Comparison of ENCODE assay signal across 8 cellular contexts in genomic region chr18:74497308-74497640, GRCh38.
DNase-seq lines count a peak whose midpoint lies in the region; ATAC-seq and TF ChIP-seq lines count a peak whose summit lies in the region.

No MANE protein-coding gene starts in this region.

- peak overlapping the region; percentile 99 for H3K27ac Mint-ChIP-seq in stimulated activated naive CD8-positive, alpha-beta T cell treated with anti-CD3 and anti-CD28 coated beads, Interleukin-15, Interleukin-2, amounts not matched to agents 100 ng/mL and 50 ng/mL, for 24 hours
- H3K27ac Mint-ChIP-seq in memory B cell: peak overlapping the region; percentile 96

- no peak for DNase-seq in stimulated activated naive CD8-positive, alpha-beta T cell treated with anti-CD3 and anti-CD28 coated beads, Interleukin-15, Interleukin-2, amounts not matched to agents 100 U/mL and 50 U/mL, for 24 hours
- DNase-seq in astrocyte of the cerebellum (ENCODE audit: low read depth) (no peak), memory B cell (ENCODE audit: low spot score in 2 of 2) (no peak), NK-92 (lab: John Stamatoyannopoulos, UW; ENCODE audit: unreplicated experiment) (no peak)

- peaks cover 60% of the 10 kb centered on the region for H3K4me1 Mint-ChIP-seq in stimulated activated naive CD8-positive, alpha-beta T cell treated with anti-CD3 and anti-CD28 coated beads, Interleukin-15, Interleukin-2, amounts not matched to agents 100 ng/mL and 50 ng/mL, for 24 hours (ENCODE audit: low read depth)
- H3K4me1 Mint-ChIP-seq in memory B cell: peaks cover 32% of the 10 kb centered on the region

- H3K4me3 ChIP-seq in astrocyte of the cerebellum (ENCODE audit: low read depth, low read length): peak overlapping the region; percentile 93

- H3K27me3 Mint-ChIP-seq in stimulated activated naive CD8-positive, alpha-beta T cell treated with anti-CD3 and anti-CD28 coated beads, Interleukin-15, Interleukin-2, amounts not matched to agents 100 ng/mL and 50 ng/mL, for 24 hours: no peaks in the 10 kb centered on the region
- no peaks in the 10 kb centered on the region for H3K27me3 Mint-ChIP-seq in memory B cell

- H3K36me3 Mint-ChIP-seq in stimulated activated naive CD8-positive, alpha-beta T cell treated with anti-CD3 and anti-CD28 coated beads, Interleukin-15, Interleukin-2, amounts not matched to agents 100 ng/mL and 50 ng/mL, for 24 hours (ENCODE audit: low read depth): peaks cover 29% of the 10 kb centered on the region
- peaks cover 9% of the 10 kb centered on the region for H3K36me3 Mint-ChIP-seq in memory B cell

- no peak for ATAC-seq in stimulated activated naive CD8-positive, alpha-beta T cell treated with anti-CD3 and anti-CD28 coated beads, Interleukin-15, Interleukin-2, amounts not matched to agents 100 U/mL and 50 U/mL, for 24 hours
- ATAC-seq in memory B cell (ENCODE audit: low read depth): no peak
- no peak for ATAC-seq in GM19328 (IDR thresholded peaks at IDR 0.05; ENCODE audit: unreplicated experiment)
- no peak for ATAC-seq in HG03442 (IDR thresholded peaks at IDR 0.05; ENCODE audit: unreplicated experiment)
- ATAC-seq in HG03565 (IDR thresholded peaks at IDR 0.05; ENCODE audit: unreplicated experiment): no peak

- no peaks in the 10 kb centered on the region for H3K9me3 Mint-ChIP-seq in stimulated activated naive CD8-positive, alpha-beta T cell treated with anti-CD3 and anti-CD28 coated beads, Interleukin-15, Interleukin-2, amounts not matched to agents 100 ng/mL and 50 ng/mL, for 24 hours
- H3K9me3 Mint-ChIP-seq in memory B cell: no peaks in the 10 kb centered on the region

- in situ Hi-C loops in astrocyte of the cerebellum (cut with HindIII; ENCODE audit: low sequenced_read_pairs): no loop called here

- no peak for TF ChIP-seq CTCF in astrocyte of the cerebellum (IDR thresholded peaks at IDR 0.05; ENCODE audit: low read depth, low read length, missing control alignments)

- H3K4me3 Mint-ChIP-seq in stimulated activated naive CD8-positive, alpha-beta T cell treated with anti-CD3 and anti-CD28 coated beads, Interleukin-15, Interleukin-2, amounts not matched to agents 100 ng/mL and 50 ng/mL, for 24 hours: peak overlapping the region; percentile 99
- H3K4me3 Mint-ChIP-seq in memory B cell: peak overlapping the region; percentile 93
